Comparison of ENCODE assay signal across 11 cellular contexts in the genomic region with DNA sequence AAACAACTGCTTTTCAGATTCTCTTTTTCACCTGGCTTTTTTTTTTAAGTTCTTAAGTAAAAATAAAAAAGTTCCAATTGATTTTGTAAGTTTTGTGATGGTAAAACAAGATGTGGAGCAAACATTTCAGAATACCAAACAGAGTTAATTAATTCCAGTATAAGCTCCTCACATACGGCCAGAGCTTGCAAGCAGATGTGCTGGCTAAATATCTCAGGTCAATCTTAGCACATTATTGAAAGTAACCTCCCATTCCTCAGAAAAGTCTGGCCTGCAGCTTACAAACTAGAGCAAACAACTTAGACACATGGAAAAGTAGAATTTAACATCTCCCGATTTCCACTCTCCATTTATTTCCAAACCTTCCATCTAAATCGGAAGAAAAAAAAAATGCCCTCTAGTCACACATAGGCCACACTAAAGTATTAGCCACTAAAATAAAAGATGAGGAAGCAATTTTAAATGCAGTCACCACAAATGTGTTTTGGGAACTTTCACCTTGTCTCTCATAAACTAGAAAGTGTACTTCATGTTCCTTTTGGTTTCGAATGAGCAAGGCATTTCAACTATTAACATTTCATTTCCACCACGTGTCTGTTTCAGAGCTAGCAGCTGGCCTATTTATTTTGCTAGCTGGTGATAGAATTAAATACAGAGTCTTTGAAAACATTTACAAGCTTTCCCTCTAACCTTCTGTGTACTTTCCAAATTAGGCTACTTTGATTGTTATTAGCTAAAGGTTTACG.
DNase-seq lines count a peak whose midpoint lies in the region; ATAC-seq and TF ChIP-seq lines count a peak whose summit lies in the region.
"Had no signal": no experiment of that assay in that cellular context is flagged by ENCODE, and none has a peak within 500 bp of the region (broad histone marks: within the 10 kb centered on the region; RNA-seq: fewer than 3 reads in every experiment).

No MANE protein-coding gene starts in this region.

- H3K36me3 ChIP-seq in heart right ventricle (no peaks in the 10 kb centered on the region), uterus (no peaks in the 10 kb centered on the region)

- intact Hi-C loops in heart right ventricle (cut with DNase I) (no loop called here), right cardiac atrium (cut with DNase I) (no loop called here), uterus (cut with DNase I; ENCODE audit: low total_unique reads) (no loop called here)

- H3K9me3 Mint-ChIP-seq in immature natural killer cell: no peaks in the 10 kb centered on the region

- H3K27ac Mint-ChIP-seq in immature natural killer cell: peak overlapping the region; percentile 21 to 81 (median 63)

- H3K27me3 Mint-ChIP-seq in immature natural killer cell (ENCODE audit: low read depth in 3 of 3): peaks cover 0 to 2% (median 0%) of the 10 kb centered on the region in 3 donors

- H3K4me3 Mint-ChIP-seq in immature natural killer cell: peak overlapping the region; percentile 49 to 75 (median 59)

- peaks cover 16 to 19% (median 16%) of the 10 kb centered on the region in 3 donors for H3K36me3 Mint-ChIP-seq in immature natural killer cell

- peak overlapping the region in 7 of 10 donors; percentile 16 to 49 (median 40) for H3K27ac ChIP-seq in heart right ventricle
- H3K27ac ChIP-seq in right cardiac atrium (ENCODE audit: low read length): no peak overlapping the region
- peak overlapping the region; percentile 58 to 81 for H3K27ac ChIP-seq in uterus

- H3K4me1 Mint-ChIP-seq in immature natural killer cell: peaks cover 35 to 37% of the 10 kb centered on the region in 2 donors

- H3K4me1 ChIP-seq in heart right ventricle (peaks cover 0 to 32% (median 13%) of the 10 kb centered on the region in 9 donors), right cardiac atrium (ENCODE audit: control insufficient read depth, insufficient read depth, low read length) (no peaks in the 10 kb centered on the region), uterus (no peaks in the 10 kb centered on the region)

- peak in 5 of 8 donors; percentile 36 to 78 (median 44) for ATAC-seq in heart right ventricle
- no peak for ATAC-seq in right cardiac atrium
- ATAC-seq in HG03571 (IDR thresholded peaks at IDR 0.05; ENCODE audit: unreplicated experiment): peak; percentile 48
- ATAC-seq: esophagus mucosa had no signal

- H3K4me3 ChIP-seq in heart right ventricle: no peak overlapping the region
- no peak overlapping the region for H3K4me3 ChIP-seq in right cardiac atrium (ENCODE audit: low read length)
- H3K4me3 ChIP-seq in uterus: no peak overlapping the region

- no peak for DNase-seq in heart right ventricle
- DNase-seq in right cardiac atrium: no peak
- DNase-seq in immature natural killer cell: no peak
- DNase-seq in uterus: no peak
- no peak for DNase-seq in effector CD8-positive, alpha-beta T cell (lab: John Stamatoyannopoulos, UW)
- no peak for DNase-seq in NCI-H1694 treated with DMSO at 0.1 percent for 48 hours (lab: John Stamatoyannopoulos, UW)
- DNase-seq in NCI-H146 treated with DMSO at 0.1 percent for 48 hours (lab: John Stamatoyannopoulos, UW; ENCODE audit: unreplicated experiment): no peak
- DNase-seq: GOT3, NCI-H1436 treated with DMSO at 0.1 percent for 48 hours had no signal

- H3K9me3 ChIP-seq in heart right ventricle: no peaks in the 10 kb centered on the region
- no peaks in the 10 kb centered on the region for H3K9me3 ChIP-seq in right cardiac atrium (ENCODE audit: control insufficient read depth, low read length)
- H3K9me3 ChIP-seq in uterus: no peaks in the 10 kb centered on the region

- H3K27me3 ChIP-seq in heart right ventricle (no peaks in the 10 kb centered on the region), right cardiac atrium (ENCODE audit: control insufficient read depth, insufficient read depth) (no peaks in the 10 kb centered on the region), uterus (no peaks in the 10 kb centered on the region)

- TF ChIP-seq POLR2A in uterus (IDR thresholded peaks at IDR 0.05): no peak

- TF ChIP-seq CTCF in heart right ventricle (IDR thresholded peaks at IDR 0.05) (no peak), uterus (IDR thresholded peaks at IDR 0.05) (no peak)

- WGBS in heart right ventricle, 2 donors: 65 to 73% methylated on average over 6 of the region's 6 CpGs
- WGBS in right cardiac atrium: 67% methylated on average over 6 of the region's 6 CpGs

Comparison
In these comparisons a context has a peak if more than half of its experiments do, and no peak if none do; other contexts are left out.
1. ATAC-seq: peak in heart right ventricle (5 of 8) and HG03571 (single experiment); none in right cardiac atrium (0 of 2).